Comparison of ENCODE assay signal across 8 cellular contexts in genomic region chrX:43958529-43958928, GRCh38. TPM values are rescaled to one million over a fixed set of nuclear protein-coding genes. Genes with fewer than 3 reads are reported as not detected.
DNase-seq lines count a peak whose midpoint lies in the region; ATAC-seq and TF ChIP-seq lines count a peak whose summit lies in the region.

No MANE protein-coding gene starts in this region.

- no peak overlapping the region for H3K4me3 ChIP-seq in sigmoid colon

- H3K4me1 ChIP-seq in sigmoid colon = no peaks in the 10 kb centered on the region

- no peaks in the 10 kb centered on the region for H3K9me3 ChIP-seq in sigmoid colon

- H3K27me3 ChIP-seq in sigmoid colon = no peaks in the 10 kb centered on the region

- intact Hi-C loops in left ventricle myocardium superior (cut with micrococcal nuclease) (loop anchor here (10.0 kb wide), 1 partner anchor 66 kb away; no protein-coding TSS in a partner anchor), sigmoid colon (cut with DNase I) (loop anchor here (2.0 to 5.0 kb wide), 4 partner anchors 69 to 1119 kb away; partner anchors contain the start of gene KDM6A)

- DNase-seq in AML-193 (lab: John Stamatoyannopoulos, UW) (peak; percentile 24 to 73), GM13977 (ENCODE audit: low spot score) (peak; percentile 37), HK-2 (ENCODE audit: unreplicated experiment) (peak; percentile 14), NCI-H69 (lab: John Stamatoyannopoulos, UW) (peak; percentile 79), amniotic stem cell (lab: John Stamatoyannopoulos, UW) (peak; percentile 18), left ventricle myocardium superior (no peak), sigmoid colon (no peak), DMS79 treated with DMSO at 0.1 percent for 48 hours (lab: John Stamatoyannopoulos, UW) (no peak)

- WGBS in sigmoid colon, 2 donors = 0% methylated on average over 6 of the region's 6 CpGs

- no peak for TF ChIP-seq EP300 in sigmoid colon (IDR thresholded peaks at IDR 0.05)

- no peak for TF ChIP-seq POLR2A in sigmoid colon (IDR thresholded peaks at IDR 0.05)

- no peaks in the 10 kb centered on the region for H3K36me3 ChIP-seq in sigmoid colon

- ATAC-seq in left ventricle myocardium superior = peak; percentile 76

- in situ Hi-C loops in GM13977 (cut with MboI; ENCODE audit: low pct_unique_long_range_greater_than_20kb, low sequenced_read_pairs, unreplicated experiment) = no loop called here

- TF ChIP-seq CTCF in GM13977 (IDR thresholded peaks at IDR 0.05; ENCODE audit: extremely low read depth, insufficient read depth, missing control alignments) = peak; percentile 59
- TF ChIP-seq CTCF in sigmoid colon (IDR thresholded peaks at IDR 0.05) = peak; percentile 61 to 83 (median 70)

- no peak overlapping the region for H3K27ac ChIP-seq in sigmoid colon

RNA-seq across cellular contexts. Expression of gene NDP, which starts 14.7 kb away (rescaled TPM):
- total RNA-seq in left ventricle myocardium superior (not detected), sigmoid colon (under 1 TPM in 1 of 4 donors, not detected in 3; 0.36 TPM)
- under 1 TPM in 1 of 3 donors, not detected in 2; 0.29 TPM for polyA plus RNA-seq in sigmoid colon

Comparison
In these comparisons a context has a peak if more than half of its experiments do, and no peak if none do; other contexts are left out.
1. DNase-seq: peak in AML-193 (2 of 2), GM13977 (single experiment), HK-2 (single experiment), NCI-H69 (single experiment) and amniotic stem cell (single experiment); none in left ventricle myocardium superior (single experiment), sigmoid colon (single experiment) and DMS79 treated with DMSO at 0.1 percent for 48 hours (single experiment).